In the genomic region with DNA sequence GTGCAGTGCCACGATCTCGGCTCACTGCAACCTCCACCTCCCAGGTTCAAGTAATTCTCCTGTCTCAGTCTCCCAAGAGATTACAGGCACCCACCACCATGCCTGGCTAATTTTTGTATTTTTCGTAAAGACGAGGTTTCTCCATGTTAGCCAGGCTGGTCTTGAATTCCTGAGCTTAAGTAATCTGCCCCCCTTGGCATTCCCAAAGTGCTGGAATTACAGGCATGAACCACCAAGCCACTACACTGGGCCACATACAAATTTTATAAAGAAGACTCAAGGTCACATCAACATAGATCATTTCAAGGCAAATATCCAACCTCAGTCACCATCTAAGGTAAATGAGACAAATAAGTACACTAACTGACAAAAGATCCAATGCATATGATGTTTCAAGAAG, we compare ENCODE assay signal across 29 cellular contexts.
"Had no signal": no experiment of that assay in that cellular context is flagged by ENCODE, and none has a peak within 500 bp of the region (broad histone marks: within the 10 kb centered on the region; RNA-seq: fewer than 3 reads in every experiment).

No MANE protein-coding gene starts in this region.

- H3K4me1 ChIP-seq: adrenal gland, SJCRH30 had no signal

- H3K4me3 Mint-ChIP-seq: activated B cell treated with CpG ODN at 0.5 μM for 24 hours; activated CD4-positive, alpha-beta memory T cell treated with anti-CD3 and anti-CD28 coated beads for 36 hours; activated naive CD4-positive, alpha-beta T cell treated with anti-CD3 and anti-CD28 coated beads for 36 hours; activated T-cell treated with anti-CD3 and anti-CD28 coated beads, Interleukin-2, amount 50 U/mL, for 4 hours; activated T-helper 1 cell treated with anti-CD3 and anti-CD28 coated beads, Interleukin-12 subunit alpha, Interleukin-12 subunit beta, Interleukin-2, Interleukin-4 antibody, amounts not matched to agents 30 ng/mL and 10 ng/mL and 1 ng/mL, durations not matched to agents 14 hours and 24 hours and 36 hours; central memory CD8-positive, alpha-beta T cell; T-helper 1 cell treated with Interleukin-12 subunit alpha and Interleukin-12 subunit beta and Interleukin-4 antibody, amounts not matched to agents 30 μg/mL and 1 μg/mL, for 36 hours; T-helper 2 cell treated with Interferon-gamma antibody and Interleukin-4, amounts not matched to agents 5 μg/mL and 100 μg/mL, for 36 hours had no signal

- H3K9ac ChIP-seq: SK-N-SH had no signal

- H3K4me2 ChIP-seq: SK-N-SH had no signal

- H3K27me3 ChIP-seq: brain microvascular endothelial cell, SJCRH30 had no signal

- H3K9me3 ChIP-seq: adrenal gland, SJCRH30, SK-N-SH had no signal

- ATAC-seq: activated naive CD4-positive, alpha-beta T cell treated with anti-CD3 and anti-CD28 coated beads, Interleukin-2, amount 50 U/mL, for 72 hours; activated T-cell treated with anti-CD3 and anti-CD28 coated beads, Interleukin-2, amount 50 U/mL, for 4 hours; Panc1 had no signal

- H3K36me3 Mint-ChIP-seq: activated CD4-positive, alpha-beta memory T cell treated with anti-CD3 and anti-CD28 coated beads for 36 hours; activated naive CD4-positive, alpha-beta T cell treated with anti-CD3 and anti-CD28 coated beads, Interleukin-2, amount 50 U/mL, for 72 hours had no signal

- H3K27ac ChIP-seq: adrenal gland, brain microvascular endothelial cell, SJCRH30 had no signal

- H3K4me1 Mint-ChIP-seq: activated B cell treated with CpG ODN at 0.5 μM for 24 hours; central memory CD8-positive, alpha-beta T cell had no signal

- DNase-seq: activated B cell treated with CpG ODN at 0.5 μM for 24 hours; activated CD4-positive, alpha-beta memory T cell treated with anti-CD3 and anti-CD28 coated beads for 36 hours; activated CD4-positive, alpha-beta T cell treated with anti-CD3 and anti-CD28 coated beads for 4 hours; activated CD4-positive, alpha-beta T cell treated with anti-CD3 and anti-CD28 coated beads, Interleukin-2, amount 50 U/mL, for 1 hour; activated CD4-positive, CD25-positive, alpha-beta regulatory T cell treated with anti-CD3 and anti-CD28 coated beads, Interleukin-2, amount 50 U/mL, for 72 hours; activated CD8-positive, alpha-beta memory T cell treated with anti-CD3 and anti-CD28 coated beads, Interleukin-2, amount 50 U/mL, for 4 hours; activated gamma-delta T cell treated with Interleukin-2 at 50 U/mL for 16 hours; activated naive CD4-positive, alpha-beta T cell treated with anti-CD3 and anti-CD28 coated beads for 36 hours; activated T-cell treated with anti-CD3 and anti-CD28 coated beads for 4 hours; activated T-cell treated with anti-CD3 and anti-CD28 coated beads, Interleukin-2, amount 50 U/mL, for 4 hours; adrenal gland; brain microvascular endothelial cell; MM.1S; MV-4-11; NCI-H1092; NCI-H1436 treated with DMSO at 0.1 percent for 48 hours; NCI-H1694 treated with DMSO at 0.1 percent for 48 hours; NCI-H2029; NCI-H345; NCI-H524 treated with DMSO at 0.1 percent for 48 hours; SHP77; SJCRH30; SK-N-SH had no signal

- H3K27ac Mint-ChIP-seq: activated B cell treated with CpG ODN at 0.5 μM for 24 hours; activated CD4-positive, alpha-beta memory T cell treated with anti-CD3 and anti-CD28 coated beads for 36 hours; activated naive CD4-positive, alpha-beta T cell treated with anti-CD3 and anti-CD28 coated beads for 36 hours; activated naive CD4-positive, alpha-beta T cell treated with anti-CD3 and anti-CD28 coated beads, Interleukin-2, amount 50 U/mL, for 72 hours; activated T-helper 1 cell treated with anti-CD3 and anti-CD28 coated beads, Interleukin-12 subunit alpha, Interleukin-12 subunit beta, Interleukin-2, Interleukin-4 antibody, amounts not matched to agents 30 ng/mL and 10 ng/mL and 1 ng/mL, durations not matched to agents 14 hours and 24 hours and 36 hours; T-helper 1 cell treated with Interleukin-12 subunit alpha and Interleukin-12 subunit beta and Interleukin-4 antibody, amounts not matched to agents 30 μg/mL and 1 μg/mL, for 36 hours; T-helper 2 cell treated with Interferon-gamma antibody and Interleukin-4, amounts not matched to agents 5 μg/mL and 100 μg/mL, for 36 hours had no signal

- H3K9me3 Mint-ChIP-seq: activated B cell treated with CpG ODN at 0.5 μM for 24 hours; activated CD4-positive, alpha-beta memory T cell treated with anti-CD3 and anti-CD28 coated beads for 36 hours; activated naive CD4-positive, alpha-beta T cell treated with anti-CD3 and anti-CD28 coated beads for 36 hours; activated naive CD4-positive, alpha-beta T cell treated with anti-CD3 and anti-CD28 coated beads, Interleukin-2, amount 50 U/mL, for 72 hours; activated T-cell treated with anti-CD3 and anti-CD28 coated beads, Interleukin-2, amount 50 U/mL, for 4 hours; activated T-helper 1 cell treated with anti-CD3 and anti-CD28 coated beads, Interleukin-12 subunit alpha, Interleukin-12 subunit beta, Interleukin-2, Interleukin-4 antibody, amounts not matched to agents 30 ng/mL and 10 ng/mL and 1 ng/mL, durations not matched to agents 14 hours and 24 hours and 36 hours; central memory CD8-positive, alpha-beta T cell; T-helper 1 cell treated with Interleukin-12 subunit alpha and Interleukin-12 subunit beta and Interleukin-4 antibody, amounts not matched to agents 30 μg/mL and 1 μg/mL, for 36 hours; T-helper 2 cell treated with Interferon-gamma antibody and Interleukin-4, amounts not matched to agents 5 μg/mL and 100 μg/mL, for 36 hours had no signal

- H3K36me3 ChIP-seq: adrenal gland, brain microvascular endothelial cell had no signal

- H3K4me3 ChIP-seq: adrenal gland, SJCRH30 had no signal
